ENCODE assay signal across 24 cellular contexts in genomic region chr14:93937519-93937918, GRCh38. TPM values are rescaled to one million over a fixed set of nuclear protein-coding genes. Genes with fewer than 3 reads are reported as not detected.
DNase-seq lines count a peak whose midpoint lies in the region; ATAC-seq, FAIRE-seq and TF ChIP-seq lines count a peak whose summit lies in the region.
"Had no signal": no experiment of that assay in that cellular context is flagged by ENCODE, and none has a peak within 500 bp of the region (broad histone marks: within the 10 kb centered on the region; RNA-seq: fewer than 3 reads in every experiment).

No MANE protein-coding gene starts in this region.

- H3K27ac ChIP-seq in H1 (ENCODE audit: low read depth, low read length): no peak overlapping the region
- no peak overlapping the region for H3K27ac ChIP-seq in neural progenitor cell
- H3K27ac ChIP-seq: parathyroid adenoma had no signal

- no peak overlapping the region for H3K18ac ChIP-seq in H1 (ENCODE audit: extremely low read depth, low read length)

- H3K79me2 ChIP-seq in H1 (ENCODE audit: control insufficient read depth in 1 of 2, insufficient read depth in 2 of 2, low read length in 2 of 2) (no peaks in the 10 kb centered on the region), neural progenitor cell (ENCODE audit: low read depth) (no peaks in the 10 kb centered on the region)
- H3K79me2 ChIP-seq: parathyroid adenoma had no signal

- H2BK5ac ChIP-seq in H1 (ENCODE audit: low read depth, low read length): no peak overlapping the region

- H4K8ac ChIP-seq in H1 (ENCODE audit: extremely low read depth, insufficient read depth, low read length): 0 out of 2 replicates have a peak overlapping the region, but pooled peaks have one; percentile 15

- no peak for ATAC-seq in HG03565 (IDR thresholded peaks at IDR 0.05; ENCODE audit: unreplicated experiment)
- no peak for ATAC-seq in stimulated activated effector memory CD8-positive, alpha-beta T cell treated with anti-CD3 and anti-CD28 coated beads, Interleukin-12 subunit alpha, Interleukin-12 subunit beta, amount 100 ng/mL, for 72 hours
- ATAC-seq: effector memory CD8-positive, alpha-beta T cell had no signal

- no peak overlapping the region for H3K4ac ChIP-seq in H1 (replicated peaks; ENCODE audit: insufficient read length, low read depth, low read length)

- peaks cover 7 to 25% (median 17%) of the 10 kb centered on the region in 4 experiments for H3K27me3 ChIP-seq in H1 (replicated peaks in 1 of 4; ENCODE audit: control insufficient read depth in 3 of 4, extremely low read depth in 1 of 4, insufficient read depth in 3 of 4, low read length in 3 of 4)
- H3K27me3 ChIP-seq in neural progenitor cell: peaks cover 32% of the 10 kb centered on the region

- H3K36me3 ChIP-seq in H1 (ENCODE audit: control insufficient read depth in 2 of 4, insufficient read depth in 4 of 4, low read length in 3 of 4) (no peaks in the 10 kb centered on the region), neural progenitor cell (no peaks in the 10 kb centered on the region)

- H3K9me3 ChIP-seq in H1 (ENCODE audit: insufficient read depth in 2 of 2, low read depth in 1 of 2, low read length in 1 of 2) (peaks cover 0 to 5% of the 10 kb centered on the region in 2 experiments; a peak in 1 of 4 replicates), neural progenitor cell (ENCODE audit: low read depth) (no peaks in the 10 kb centered on the region)

- H3K27me3 Mint-ChIP-seq in neural progenitor cell (ENCODE audit: insufficient read depth, low read depth): peaks cover 25% of the 10 kb centered on the region
- H3K27me3 Mint-ChIP-seq: activated CD4-positive, alpha-beta T cell treated with anti-CD3 and anti-CD28 coated beads, Interleukin-2, amount 10 ng/mL, durations not matched to agents 7 days and 5 days; effector memory CD8-positive, alpha-beta T cell; memory B cell had no signal

- H2BK120ac ChIP-seq in H1 (replicated peaks; ENCODE audit: low read depth, low read length): no peak overlapping the region

- no peak overlapping the region for H4K91ac ChIP-seq in H1 (replicated peaks; ENCODE audit: insufficient read length, low read length)

- H3K9me3 Mint-ChIP-seq in neural progenitor cell: no peaks in the 10 kb centered on the region
- H3K9me3 Mint-ChIP-seq in stimulated activated effector memory CD8-positive, alpha-beta T cell treated with anti-CD3 and anti-CD28 coated beads, Interleukin-12 subunit alpha, Interleukin-12 subunit beta, amount 100 ng/mL, for 72 hours: no peaks in the 10 kb centered on the region
- H3K9me3 Mint-ChIP-seq: activated CD4-positive, alpha-beta T cell treated with anti-CD3 and anti-CD28 coated beads, Interleukin-2, amount 10 ng/mL, durations not matched to agents 7 days and 5 days; effector memory CD8-positive, alpha-beta T cell; memory B cell had no signal

- H3K14ac ChIP-seq in H1 (ENCODE audit: insufficient read length): no peak overlapping the region

- TF ChIP-seq CTCF in H1 (IDR thresholded peaks at IDR 0.05; ENCODE audit: control extremely low read depth in 1 of 3, insufficient read depth in 1 of 3, low read depth in 1 of 3, low read length in 3 of 3) (no peak), neural progenitor cell (IDR thresholded peaks at IDR 0.05) (no peak)

- H3K4me1 Mint-ChIP-seq in neural progenitor cell: peaks cover 44% of the 10 kb centered on the region
- H3K4me1 Mint-ChIP-seq in stimulated activated effector memory CD8-positive, alpha-beta T cell treated with anti-CD3 and anti-CD28 coated beads, Interleukin-12 subunit alpha, Interleukin-12 subunit beta, amount 100 ng/mL, for 72 hours: peaks cover 17% of the 10 kb centered on the region

- H4K5ac ChIP-seq in H1 (ENCODE audit: insufficient read length, low read depth, low read length): no peak overlapping the region

- H3K4me3 Mint-ChIP-seq in neural progenitor cell: peak overlapping the region; percentile 66
- no peak overlapping the region for H3K4me3 Mint-ChIP-seq in stimulated activated effector memory CD8-positive, alpha-beta T cell treated with anti-CD3 and anti-CD28 coated beads, Interleukin-12 subunit alpha, Interleukin-12 subunit beta, amount 100 ng/mL, for 72 hours
- H3K4me3 Mint-ChIP-seq: activated CD4-positive, alpha-beta T cell treated with anti-CD3 and anti-CD28 coated beads, Interleukin-2, amount 10 ng/mL, durations not matched to agents 7 days and 5 days; effector memory CD8-positive, alpha-beta T cell; memory B cell had no signal

- H3F3A ChIP-seq in neural progenitor cell (ENCODE audit: low read depth): peaks cover 12% of the 10 kb centered on the region

- no peak overlapping the region for H3K27ac Mint-ChIP-seq in neural progenitor cell
- no peak overlapping the region for H3K27ac Mint-ChIP-seq in stimulated activated effector memory CD8-positive, alpha-beta T cell treated with anti-CD3 and anti-CD28 coated beads, Interleukin-12 subunit alpha, Interleukin-12 subunit beta, amount 100 ng/mL, for 72 hours
- H3K27ac Mint-ChIP-seq: activated CD4-positive, alpha-beta T cell treated with anti-CD3 and anti-CD28 coated beads, Interleukin-2, amount 10 ng/mL, durations not matched to agents 7 days and 5 days; effector memory CD8-positive, alpha-beta T cell; memory B cell had no signal

- 88% methylated on average over 13 of the region's 13 CpGs; no CpG with 5 or more reads in 1 of the 2 experiments for WGBS in H1 (ENCODE audit: extremely low coverage in 1 of 2, insufficient coverage in 1 of 2, insufficient read length in 1 of 2, insufficient replicate concordance in 2 of 2, low coverage in 1 of 2, low lambda C conversion rate in 2 of 2, missing lambda C conversion rate in 1 of 2), 2 experiments

- H2BK20ac ChIP-seq in H1 (ENCODE audit: low read length): no peak overlapping the region

- TF ChIP-seq RAD21 in H1 (IDR thresholded peaks at IDR 0.05 in 1 of 2, conservative IDR thresholded peaks at IDR 0.05 in 1 of 2; ENCODE audit: low read depth in 2 of 2, low read length in 2 of 2): no peak

- no peak overlapping the region for H3K4me3 ChIP-seq in H1 (ENCODE audit: extremely low read depth in 1 of 4, insufficient read depth in 2 of 4, low read depth in 3 of 4, low read length in 4 of 4)
- no peak overlapping the region for H3K4me3 ChIP-seq in neural progenitor cell

- H3K4me2 ChIP-seq in H1 (ENCODE audit: insufficient read depth in 1 of 2, low read depth in 2 of 2, low read length in 2 of 2) (no peak overlapping the region), neural progenitor cell (no peak overlapping the region)

- H3K9ac ChIP-seq in H1 (replicated peaks in 1 of 4; ENCODE audit: extremely low read depth in 1 of 4, low read depth in 3 of 4, low read length in 3 of 4): no peak overlapping the region
- H3K9ac ChIP-seq in neural progenitor cell: no peak overlapping the region
- H3K9ac ChIP-seq: parathyroid adenoma had no signal

- in situ Hi-C loops in G401 (cut with HindIII; ENCODE audit: low sequenced_read_pairs): no loop called here

- no peak overlapping the region for H2AK5ac ChIP-seq in H1 (ENCODE audit: low read depth, low read length)

- FAIRE-seq in H1 (lab: Jason Lieb, UNC) (no peak), RCC 7860 (lab: Jason Lieb, UNC) (no peak)
- FAIRE-seq: G401.6 had no signal

- H2BK12ac ChIP-seq in H1 (ENCODE audit: low read depth, low read length): no peak overlapping the region

- no peak overlapping the region for H2BK15ac ChIP-seq in H1 (ENCODE audit: low read length)

- H2AFZ ChIP-seq in H1 (ENCODE audit: low read length) (no peak overlapping the region), neural progenitor cell (replicated peaks) (no peak overlapping the region)
- H2AFZ ChIP-seq: parathyroid adenoma had no signal

- CTCF ChIA-PET in H1 (lab: Charles Lee; ENCODE audit: partially characterized antibody): interaction anchor here (1.0 to 20.5 kb wide), 23 partner anchors 9 to 732 kb away, joined by 3 to 484 read pairs (median 6); partner anchors contain the start of genes CCDC197 and FAM181A

- no peaks in the 10 kb centered on the region for H3K79me1 ChIP-seq in H1 (ENCODE audit: low read depth, low read length)

- H3K23me2 ChIP-seq in H1 (ENCODE audit: low read depth, low read length): peaks cover 5% of the 10 kb centered on the region; the same call in 1 of the 2 replicates

- DNase-seq in G401 (ENCODE audit: low spot score): peak; percentile 75
- DNase-seq in NCI-H1105 treated with DMSO at 0.1 percent for 48 hours (lab: John Stamatoyannopoulos, UW): peak; percentile 77
- no peak for DNase-seq in H1 (ENCODE audit: low read depth in 1 of 2, low spot score in 2 of 2)
- no peak for DNase-seq in neural progenitor cell (ENCODE audit: low spot score)
- DNase-seq in SHP77 (lab: John Stamatoyannopoulos, UW): no peak
- no peak for DNase-seq in RCC 7860 (ENCODE audit: low spot score)
- no peak for DNase-seq in stimulated activated effector memory CD8-positive, alpha-beta T cell treated with anti-CD3 and anti-CD28 coated beads, Interleukin-12 subunit alpha, Interleukin-12 subunit beta, amount 100 ng/mL, for 72 hours (ENCODE audit: low spot score in 2 of 2)
- DNase-seq: activated CD4-positive, alpha-beta T cell treated with anti-CD3 and anti-CD28 coated beads, Interleukin-2, amount 10 ng/mL, durations not matched to agents 7 days and 5 days; activated CD8-positive, alpha-beta memory T cell treated with anti-CD3 and anti-CD28 coated beads, Interleukin-2, amount 50 U/mL, for 4 hours; anterior cingulate cortex; cerebellar nuclear complex; COR-L47; effector memory CD8-positive, alpha-beta T cell; islet precursor cell; NCI-H1417 treated with DMSO at 0.1 percent for 48 hours; NK-92 treated with Interleukin-12 subunit alpha and Interleukin-12 subunit beta, amount 100 ng/mL, for 24 hours had no signal

- POLR2A ChIA-PET in H1 (lab: Charles Lee; ENCODE audit: partially characterized antibody): interaction anchor here (0.7 to 2.8 kb wide), 2 partner anchors 55 to 71 kb away, joined by 3 to 6 read pairs; no protein-coding TSS in a partner anchor

- no peaks in the 10 kb centered on the region for H3K36me3 Mint-ChIP-seq in neural progenitor cell
- peaks cover 48% of the 10 kb centered on the region for H3K36me3 Mint-ChIP-seq in stimulated activated effector memory CD8-positive, alpha-beta T cell treated with anti-CD3 and anti-CD28 coated beads, Interleukin-12 subunit alpha, Interleukin-12 subunit beta, amount 100 ng/mL, for 72 hours

- H4K20me1 ChIP-seq in H1 (replicated peaks in 1 of 2; ENCODE audit: control insufficient read depth in 1 of 2, insufficient read depth in 2 of 2, low read length in 2 of 2): no peaks in the 10 kb centered on the region
- no peaks in the 10 kb centered on the region for H4K20me1 ChIP-seq in neural progenitor cell (ENCODE audit: low read depth)

- no peak overlapping the region for H3K23ac ChIP-seq in H1 (ENCODE audit: insufficient read length)

- TF ChIP-seq EP300 in H1 (IDR thresholded peaks at IDR 0.05; ENCODE audit: borderline replicate concordance in 1 of 2, low read depth in 2 of 2, low read length in 2 of 2): no peak

- H3K4me1 ChIP-seq in H1 (replicated peaks in 1 of 4; ENCODE audit: control insufficient read depth in 3 of 4, insufficient read depth in 4 of 4, low read length in 3 of 4): peaks cover 0 to 14% (median 8%) of the 10 kb centered on the region in 4 experiments; a peak in 4 of 7 replicates
- H3K4me1 ChIP-seq in neural progenitor cell: peaks cover 5% of the 10 kb centered on the region
- H3K4me1 ChIP-seq: parathyroid adenoma had no signal

- no peak for TF ChIP-seq POLR2A in H1 (IDR thresholded peaks at IDR 0.05; ENCODE audit: control extremely low read depth in 1 of 2, low read depth in 2 of 2, low read length in 2 of 2)

- H3K56ac ChIP-seq in H1 (replicated peaks; ENCODE audit: insufficient read length, low read depth, low read length): no peak overlapping the region

RNA-seq across cellular contexts. Expression of gene FAM181A, which starts 10.4 kb away (rescaled TPM):
- total RNA-seq in G401 (2014; rRNA removed; shearing (Covaris generic)): not detected in 2 replicates
- not detected in 2 replicates for total RNA-seq in H1 (2021; fragmentation: NEBNext Ultra II Directional; extraction: Animal tissue kit (Norgen Biotek cat#: 25700))
- not detected in 2 replicates for polyA plus RNA-seq in H1 (2011; rRNA removed)
- not detected for polyA plus RNA-seq in H1 (2011; cell fraction: cytosol; rRNA removed)
- polyA plus RNA-seq in H1 (2011; cell fraction: nucleus; rRNA removed): not detected
- polyA plus RNA-seq in H1 (2012, experiment 1 of 2): not detected in 4 replicates
- polyA plus RNA-seq in H1 (2012, experiment 2 of 2): not detected
- not detected for polyA plus RNA-seq in H1 (2013, experiment 1 of 2)
- not detected for polyA plus RNA-seq in H1 (2013, experiment 2 of 2)
- not detected in 2 replicates for polyA minus RNA-seq in H1 (2011; rRNA and poly(A)+ RNA removed)
- not detected for polyA minus RNA-seq in H1 (2011; cell fraction: cytosol; rRNA and poly(A)+ RNA removed)
- not detected for polyA minus RNA-seq in H1 (2011; cell fraction: nucleus; rRNA and poly(A)+ RNA removed)
- total RNA-seq in neural progenitor cell (ENCODE audit: low replicate concordance): not detected in 2 replicates
- total RNA-seq: activated CD4-positive, alpha-beta T cell treated with anti-CD3 and anti-CD28 coated beads, Interleukin-2, amount 10 ng/mL, durations not matched to agents 7 days and 5 days; H4; HT1080; RPMI7951; urinary bladder had no signal
- polyA plus RNA-seq: urinary bladder had no signal

RNA-seq across cellular contexts. Expression of gene ASB2, which starts 38.9 kb away (rescaled TPM):
- 7.9 and 9.9 TPM in 2 replicates for total RNA-seq in G401 (2014; rRNA removed; shearing (Covaris generic))
- 0.77 and 1.0 TPM in 2 replicates for total RNA-seq in H1 (2021; fragmentation: NEBNext Ultra II Directional; extraction: Animal tissue kit (Norgen Biotek cat#: 25700))
- polyA plus RNA-seq in H1 (2011; rRNA removed): 2.1 and 3.2 TPM in 2 replicates
- polyA plus RNA-seq in H1 (2011; cell fraction: cytosol; rRNA removed): 1.3 TPM
- polyA plus RNA-seq in H1 (2011; cell fraction: nucleus; rRNA removed): 0.91 TPM
- 0.37 to 0.97 TPM (median 0.77 TPM) in 4 replicates for polyA plus RNA-seq in H1 (2012, experiment 1 of 2)
- 0.47 TPM for polyA plus RNA-seq in H1 (2012, experiment 2 of 2)
- polyA plus RNA-seq in H1 (2013, experiment 1 of 2): 0.83 TPM
- 1.2 TPM for polyA plus RNA-seq in H1 (2013, experiment 2 of 2)
- 1.2 and 2.1 TPM in 2 replicates for polyA minus RNA-seq in H1 (2011; rRNA and poly(A)+ RNA removed)
- polyA minus RNA-seq in H1 (2011; cell fraction: cytosol; rRNA and poly(A)+ RNA removed): 3.7 TPM
- polyA minus RNA-seq in H1 (2011; cell fraction: nucleus; rRNA and poly(A)+ RNA removed): 1.9 TPM
- 0.62 TPM in 1 of 2 replicates, not detected in the other for total RNA-seq in neural progenitor cell (ENCODE audit: low replicate concordance)
- total RNA-seq: H4, HT1080 had no signal

RNA-seq across cellular contexts. Expression of gene CCDC197, which starts 59.6 kb away (rescaled TPM):
- total RNA-seq in G401 (2014; rRNA removed; shearing (Covaris generic)): not detected in 2 replicates
- not detected in 2 replicates for total RNA-seq in H1 (2021; fragmentation: NEBNext Ultra II Directional; extraction: Animal tissue kit (Norgen Biotek cat#: 25700))
- not detected in 2 replicates for polyA plus RNA-seq in H1 (2011; rRNA removed)
- not detected for polyA plus RNA-seq in H1 (2011; cell fraction: cytosol; rRNA removed)
- not detected for polyA plus RNA-seq in H1 (2011; cell fraction: nucleus; rRNA removed)
- not detected in 4 replicates for polyA plus RNA-seq in H1 (2012, experiment 1 of 2)
- not detected for polyA plus RNA-seq in H1 (2012, experiment 2 of 2)
- not detected for polyA plus RNA-seq in H1 (2013, experiment 1 of 2)
- polyA plus RNA-seq in H1 (2013, experiment 2 of 2): not detected
- not detected in 2 replicates for polyA minus RNA-seq in H1 (2011; rRNA and poly(A)+ RNA removed)
- polyA minus RNA-seq in H1 (2011; cell fraction: cytosol; rRNA and poly(A)+ RNA removed): not detected
- not detected for polyA minus RNA-seq in H1 (2011; cell fraction: nucleus; rRNA and poly(A)+ RNA removed)
- not detected in 2 replicates for total RNA-seq in neural progenitor cell (ENCODE audit: low replicate concordance)
- total RNA-seq: activated CD4-positive, alpha-beta T cell treated with anti-CD3 and anti-CD28 coated beads, Interleukin-2, amount 10 ng/mL, durations not matched to agents 7 days and 5 days; H4; HT1080; RPMI7951; urinary bladder had no signal
- polyA plus RNA-seq: urinary bladder had no signal

Comparison
In these comparisons a context has a peak if more than half of its experiments do, and no peak if none do; other contexts are left out.
1. DNase-seq: peak in G401 (single experiment) and NCI-H1105 treated with DMSO at 0.1 percent for 48 hours (single experiment); none in H1 (0 of 2), neural progenitor cell (single experiment), SHP77 (0 of 2), RCC 7860 (single experiment) and stimulated activated effector memory CD8-positive, alpha-beta T cell treated with anti-CD3 and anti-CD28 coated beads, Interleukin-12 subunit alpha, Interleukin-12 subunit beta, amount 100 ng/mL, for 72 hours (0 of 2).